In genomic region chr7:104862719-104863118, GRCh38 we compare ENCODE assay signal across 10 cellular contexts.
DNase-seq lines count a peak whose midpoint lies in the region; ATAC-seq, FAIRE-seq and TF ChIP-seq lines count a peak whose summit lies in the region.
"Had no signal": no experiment of that assay in that cellular context is flagged by ENCODE, and none has a peak within 500 bp of the region (broad histone marks: within the 10 kb centered on the region; RNA-seq: fewer than 3 reads in every experiment).

No MANE protein-coding gene starts in this region.

- BruUV-seq in PC-9 (replicated peaks; lab: Mats Ljungman, UMichigan), result no TSS peak

- H3K4me1 ChIP-seq in PC-9 (replicated peaks; ENCODE audit: insufficient read depth), result no peaks in the 10 kb centered on the region

- POLR2A ChIA-PET in PC-9 (lab: Charles Lee; ENCODE audit: unreplicated experiment), result no interaction called here

- H3K79me2 ChIP-seq in PC-9 (ENCODE audit: low read depth), result no peaks in the 10 kb centered on the region

- intact Hi-C loops in PC-9 (cut with micrococcal nuclease; ENCODE audit: unreplicated experiment), result no loop called here

- no peaks in the 10 kb centered on the region for H3K9me3 ChIP-seq in PC-9 (ENCODE audit: insufficient read depth, low read depth)

- no peak overlapping the region for H3K4me3 ChIP-seq in PC-9
- H3K4me3 ChIP-seq in fibroblast of villous mesenchyme (ENCODE audit: low read depth, low read length), result no peak overlapping the region

- H3K27me3 ChIP-seq in PC-9 (ENCODE audit: insufficient read depth, low read depth), result peaks cover 47% of the 10 kb centered on the region

- no peaks in the 10 kb centered on the region for H3F3A ChIP-seq in PC-9 (ENCODE audit: insufficient read depth, low read depth)

- no peak for FAIRE-seq in RCC 7860 (lab: Jason Lieb, UNC)

- H3K27ac ChIP-seq in PC-9, result no peak overlapping the region

- TF ChIP-seq CTCF in PC-9 (conservative IDR thresholded peaks at IDR 0.05) (peak; percentile 59), fibroblast of villous mesenchyme (IDR thresholded peaks at IDR 0.05; ENCODE audit: insufficient read depth, low read depth, low read length) (peak; percentile 42)

- ATAC-seq in HG02678 (IDR thresholded peaks at IDR 0.05; ENCODE audit: unreplicated experiment) (no peak), HG03442 (IDR thresholded peaks at IDR 0.05; ENCODE audit: unreplicated experiment) (no peak), HG03439 (IDR thresholded peaks at IDR 0.05; ENCODE audit: unreplicated experiment) (no peak)
- ATAC-seq: activated CD8-positive, alpha-beta memory T cell treated with anti-CD3 and anti-CD28 coated beads, Interleukin-2, amount 10 ng/mL, durations not matched to agents 7 days and 5 days had no signal

- H3K36me3 ChIP-seq in PC-9 (ENCODE audit: low read depth), result no peaks in the 10 kb centered on the region

- CTCF ChIA-PET in PC-9 (lab: Charles Lee), result no interaction called here

- DNase-seq in AG20443 (ENCODE audit: low spot score) (peak; percentile 44), H4 (ENCODE audit: low spot score) (peak; percentile 56), PC-9 (peak in 1 of 2 experiments; percentile 4), fibroblast of villous mesenchyme (ENCODE audit: low read depth) (no peak), RCC 7860 (ENCODE audit: low spot score) (no peak)
- DNase-seq: activated CD8-positive, alpha-beta memory T cell treated with anti-CD3 and anti-CD28 coated beads, Interleukin-2, amount 10 ng/mL, durations not matched to agents 7 days and 5 days; Right ventricle myocardium superior had no signal

- H2AFZ ChIP-seq in PC-9, result no peak overlapping the region

- H4K20me1 ChIP-seq in PC-9 (ENCODE audit: insufficient read depth), result no peaks in the 10 kb centered on the region

- H3K4me2 ChIP-seq in PC-9, result no peak overlapping the region

- no peaks in the 10 kb centered on the region for H3K9me2 ChIP-seq in PC-9 (ENCODE audit: insufficient read depth)

Comparison
In these comparisons a context has a peak if more than half of its experiments do, and no peak if none do; other contexts are left out.
1. DNase-seq: peak in AG20443 (single experiment) and H4 (single experiment); none in fibroblast of villous mesenchyme (single experiment) and RCC 7860 (single experiment).